Comparison of ENCODE assay signal across 1 cellular context in the genomic region with DNA sequence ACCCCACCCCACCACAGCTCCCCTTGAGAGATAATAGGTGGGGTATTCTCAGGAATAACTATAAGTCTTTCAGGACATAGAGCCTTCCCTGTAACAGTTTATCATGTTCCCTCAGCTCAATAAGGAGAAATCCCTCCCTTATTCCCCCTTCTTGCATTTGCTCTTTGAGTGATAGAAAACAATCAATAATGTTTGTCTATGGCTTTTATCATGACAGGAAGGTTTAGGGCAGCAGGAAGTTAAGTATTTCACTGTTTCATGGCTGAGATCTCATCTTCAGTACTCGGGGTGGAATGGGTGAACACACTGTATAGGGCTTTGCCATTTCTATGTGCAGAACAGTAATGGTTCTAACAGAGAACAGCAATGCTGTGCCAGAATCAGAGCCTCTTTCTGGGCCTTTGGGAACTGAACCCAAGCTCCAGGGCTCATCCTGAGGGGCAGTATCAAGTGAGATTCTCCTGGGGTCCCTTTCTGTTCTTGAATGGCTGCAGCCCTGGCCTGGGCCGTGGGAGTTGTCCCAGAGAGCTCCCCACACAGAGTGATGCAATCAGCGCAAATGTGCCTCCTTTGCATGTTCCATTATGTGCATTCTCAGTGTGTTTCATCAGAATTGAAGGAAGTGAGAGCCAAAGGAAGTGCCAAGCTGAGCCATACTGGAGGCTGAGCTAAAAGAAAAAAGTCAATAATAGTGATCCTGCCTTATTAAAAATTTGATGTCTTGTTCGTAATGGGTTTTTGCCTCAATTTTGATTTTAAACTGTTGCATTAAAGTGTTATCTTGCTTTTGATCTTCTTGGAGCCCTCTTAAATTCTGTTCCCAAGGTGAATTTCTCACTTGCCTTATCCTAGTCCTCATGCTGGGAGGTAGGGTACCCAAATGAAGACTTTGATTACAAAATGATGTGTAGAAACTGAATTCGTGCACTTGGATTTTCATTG.
TF ChIP-seq lines count a peak whose summit lies in the region.

No MANE protein-coding gene starts in this region.

TF ChIP-seq in K562, 482 proteins besides CTCF, POLR2A, EP300 and RAD21 (continued from another document and continues in another):
- TF ChIP-seq MTA3 (IDR thresholded peaks at IDR 0.05; ENCODE audit: borderline replicate concordance), result 0 out of 2 replicates have a peak, but pooled peaks have one; percentile 53
- peak; percentile 78 for TF ChIP-seq GABPA (tag; conservative IDR thresholded peaks at IDR 0.05; ENCODE audit: low read depth)
- TF ChIP-seq ZBTB26 (CRISPR knock-in tag; IDR thresholded peaks at IDR 0.05), result no peak
- TF ChIP-seq LEF1 (IDR thresholded peaks at IDR 0.05), result peak; percentile 57; the same call in 1 of the 2 replicates
- no peak for TF ChIP-seq MAFG (tag; conservative IDR thresholded peaks at IDR 0.05)
- peak; percentile 95 for TF ChIP-seq ZSCAN32 (CRISPR knock-in tag; IDR thresholded peaks at IDR 0.05)
- no peak for TF ChIP-seq SRSF3 (IDR thresholded peaks at IDR 0.05; ENCODE audit: insufficient read depth, low read length)
- peak; percentile 44; the same call in 1 of the 2 replicates for TF ChIP-seq PKNOX1 (IDR thresholded peaks at IDR 0.05)
- TF ChIP-seq MLX (CRISPR knock-in tag; conservative IDR thresholded peaks at IDR 0.05), result no peak
- TF ChIP-seq SAFB (IDR thresholded peaks at IDR 0.05; ENCODE audit: borderline replicate concordance, low read depth, low read length), result no peak
- peak; percentile 61; the same call in 1 of the 2 replicates for TF ChIP-seq KLF16 (IDR thresholded peaks at IDR 0.05)
- peak; percentile 93 for TF ChIP-seq ZNF175 (CRISPR knock-in tag; IDR thresholded peaks at IDR 0.05; ENCODE audit: low read depth)
- TF ChIP-seq E2F3 (CRISPR knock-in tag; IDR thresholded peaks at IDR 0.05), result no peak
- TF ChIP-seq ETV1 (tag; conservative IDR thresholded peaks at IDR 0.05; ENCODE audit: low read depth), result peak; percentile 60; the same call in 1 of the 2 replicates
- TF ChIP-seq DPF2 (IDR thresholded peaks at IDR 0.05), result peak; percentile 66; the same call in 1 of the 2 replicates
- 0 out of 4 replicates have a peak, but pooled peaks of 1 of the 2 experiments have one; percentile 22 for TF ChIP-seq SRF (CRISPR knock-in tag; IDR thresholded peaks at IDR 0.05)
- TF ChIP-seq MYNN (IDR thresholded peaks at IDR 0.05), result peak; percentile 97
- TF ChIP-seq MYNN (CRISPR knock-in tag; IDR thresholded peaks at IDR 0.05), result no peak
- no peak for TF ChIP-seq SNRNP70 (optimal IDR thresholded peaks at IDR 0.05; ENCODE audit: low read depth, low read length)
- no peak for TF ChIP-seq SMARCA5 (IDR thresholded peaks at IDR 0.05)
- TF ChIP-seq ZBTB17 (CRISPR knock-in tag; IDR thresholded peaks at IDR 0.05), result peak; percentile 12; the same call in 1 of the 2 replicates
- peak; percentile 51 for TF ChIP-seq PTTG1 (tag; IDR thresholded peaks at IDR 0.05; ENCODE audit: low read depth)
- TF ChIP-seq ZFP36 (IDR thresholded peaks at IDR 0.05; ENCODE audit: low read depth, low read length, partially characterized antibody), result peak; percentile 5
- no peak for TF ChIP-seq CBFA2T3 (IDR thresholded peaks at IDR 0.05)
- TF ChIP-seq RBFOX2 (IDR thresholded peaks at IDR 0.05; ENCODE audit: low read depth, low read length), result peak; percentile 67
- no peak for TF ChIP-seq REST (CRISPR knock-in tag; IDR thresholded peaks at IDR 0.05; ENCODE audit: low read depth)
- TF ChIP-seq NFIC (IDR thresholded peaks at IDR 0.05), result no peak
- TF ChIP-seq, protein P1, sequence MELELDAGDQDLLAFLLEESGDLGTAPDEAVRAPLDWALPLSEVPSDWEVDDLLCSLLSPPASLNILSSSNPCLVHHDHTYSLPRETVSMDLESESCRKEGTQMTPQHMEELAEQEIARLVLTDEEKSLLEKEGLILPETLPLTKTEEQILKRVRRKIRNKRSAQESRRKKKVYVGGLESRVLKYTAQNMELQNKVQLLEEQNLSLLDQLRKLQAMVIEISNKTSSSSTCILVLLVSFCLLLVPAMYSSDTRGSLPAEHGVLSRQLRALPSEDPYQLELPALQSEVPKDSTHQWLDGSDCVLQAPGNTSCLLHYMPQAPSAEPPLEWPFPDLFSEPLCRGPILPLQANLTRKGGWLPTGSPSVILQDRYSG (tag; conservative IDR thresholded peaks at IDR 0.05; ENCODE audit: low read depth), result no peak; the same call in 1 of the 2 replicates
- TF ChIP-seq POLR2B (IDR thresholded peaks at IDR 0.05; ENCODE audit: low read depth, partially characterized antibody), result peak; percentile 47
- TF ChIP-seq MECOM (CRISPR knock-in tag; IDR thresholded peaks at IDR 0.05), result 0 out of 2 replicates have a peak, but pooled peaks have one; percentile 54
- peak in 1 of 2 experiments; percentile 60; a peak in 1 of 4 replicates for TF ChIP-seq MAZ (CRISPR knock-in tag; conservative IDR thresholded peaks at IDR 0.05 in 1 of 2, IDR thresholded peaks at IDR 0.05 in 1 of 2)
- no peak for TF ChIP-seq RBM15 (IDR thresholded peaks at IDR 0.05; ENCODE audit: insufficient read depth, low read length)
- no peak for TF ChIP-seq SIRT6 (IDR thresholded peaks at IDR 0.05; ENCODE audit: low read depth, low read length)
- peak; percentile 14; the same call in 1 of the 2 replicates for TF ChIP-seq NFXL1 (CRISPR knock-in tag; IDR thresholded peaks at IDR 0.05)
- peak; percentile 63 for TF ChIP-seq MEIS2 (IDR thresholded peaks at IDR 0.05; ENCODE audit: partially characterized antibody)
- no peak for TF ChIP-seq HNRNPK (IDR thresholded peaks at IDR 0.05; ENCODE audit: low read depth, low read length, poor library complexity, severe bottlenecking)
- no peak for TF ChIP-seq E2F6 (IDR thresholded peaks at IDR 0.05; ENCODE audit: borderline replicate concordance in 1 of 2, extremely low read depth in 1 of 2, insufficient read depth in 1 of 2, insufficient read length in 1 of 2, low read depth in 1 of 2, low read length in 1 of 2, poor library complexity in 1 of 2, severe bottlenecking in 1 of 2)
- TF ChIP-seq SMAD4 (CRISPR knock-in tag; conservative IDR thresholded peaks at IDR 0.05), result peak; percentile 93
- TF ChIP-seq NR2C2 (CRISPR knock-in tag; IDR thresholded peaks at IDR 0.05), result no peak
- peak; percentile 67; the same call in 1 of the 2 replicates for TF ChIP-seq NR2C2 (tag; IDR thresholded peaks at IDR 0.05)
- 0 out of 2 replicates have a peak, but pooled peaks have one; percentile 15 for TF ChIP-seq BHLHE40 (IDR thresholded peaks at IDR 0.05; ENCODE audit: low read length)
- 0 out of 2 replicates have a peak, but pooled peaks have one; percentile 56 for TF ChIP-seq DDX20 (tag; IDR thresholded peaks at IDR 0.05; ENCODE audit: low read depth)
- no peak for TF ChIP-seq PURB (CRISPR knock-in tag; IDR thresholded peaks at IDR 0.05; ENCODE audit: low read depth)
- TF ChIP-seq C11orf30 (IDR thresholded peaks at IDR 0.05; ENCODE audit: low read depth), result peak; percentile 47; the same call in 1 of the 2 replicates
- TF ChIP-seq ZNF41 (CRISPR knock-in tag; conservative IDR thresholded peaks at IDR 0.05), result peak; percentile 37; the same call in 1 of the 2 replicates
- peak; percentile 76; the same call in 1 of the 2 replicates for TF ChIP-seq SMARCA4 (IDR thresholded peaks at IDR 0.05)
- no peak for TF ChIP-seq FOXP4 (CRISPR knock-in tag; IDR thresholded peaks at IDR 0.05; ENCODE audit: borderline replicate concordance)
- TF ChIP-seq, protein P2, sequence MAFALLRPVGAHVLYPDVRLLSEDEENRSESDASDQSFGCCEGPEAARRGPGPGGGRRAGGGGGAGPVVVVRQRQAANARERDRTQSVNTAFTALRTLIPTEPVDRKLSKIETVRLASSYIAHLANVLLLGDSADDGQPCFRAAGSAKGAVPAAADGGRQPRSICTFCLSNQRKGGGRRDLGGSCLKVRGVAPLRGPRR (CRISPR knock-in tag; IDR thresholded peaks at IDR 0.05), result 0 out of 2 replicates have a peak, but pooled peaks have one; percentile 39
- peak; percentile 94 for TF ChIP-seq MYC (IDR thresholded peaks at IDR 0.05; ENCODE audit: low read depth, low read length)
- TF ChIP-seq MYC (CRISPR knock-in tag; IDR thresholded peaks at IDR 0.05; ENCODE audit: borderline replicate concordance, low read depth), result peak; percentile 18; the same call in 1 of the 2 replicates
- TF ChIP-seq HMG20A (CRISPR knock-in tag; conservative IDR thresholded peaks at IDR 0.05), result no peak
- TF ChIP-seq SMARCC2 (IDR thresholded peaks at IDR 0.05; ENCODE audit: low read depth), result peak; percentile 19; the same call in 1 of the 2 replicates
- TF ChIP-seq ZNF280B (CRISPR knock-in tag; IDR thresholded peaks at IDR 0.05), result no peak
- TF ChIP-seq NR4A1 (CRISPR knock-in tag; IDR thresholded peaks at IDR 0.05), result no peak
- TF ChIP-seq NR4A1 (tag; IDR thresholded peaks at IDR 0.05), result 0 out of 2 replicates have a peak, but pooled peaks have one; percentile 72
- peak; percentile 97 for TF ChIP-seq ZNF584 (CRISPR knock-in tag; IDR thresholded peaks at IDR 0.05; ENCODE audit: low read depth)
- no peak for TF ChIP-seq NR1H2 (CRISPR knock-in tag; IDR thresholded peaks at IDR 0.05)
